31 cellular contexts compared by ENCODE assay signal in the genomic region with DNA sequence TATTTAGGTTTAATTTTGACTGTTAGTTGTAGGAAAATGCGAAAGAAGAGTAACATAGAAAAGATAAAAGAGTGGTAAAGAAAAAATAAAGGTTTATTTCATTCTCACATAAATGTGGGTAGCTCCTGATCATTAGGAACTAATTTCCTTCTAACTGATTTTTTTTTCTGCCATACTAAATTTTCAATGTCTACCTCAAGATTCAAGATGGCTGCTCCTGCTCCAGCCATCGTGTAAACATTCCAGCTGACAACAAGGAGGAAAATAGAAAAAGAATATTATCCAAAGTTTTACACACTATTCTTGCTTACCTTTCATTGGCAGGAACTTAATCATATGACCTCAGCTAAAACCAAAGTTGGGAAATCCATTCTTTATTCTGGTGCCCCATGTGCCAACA.
DNase-seq lines count a peak whose midpoint lies in the region; ATAC-seq, FAIRE-seq and TF ChIP-seq lines count a peak whose summit lies in the region.
"Had no signal": no experiment of that assay in that cellular context is flagged by ENCODE, and none has a peak within 500 bp of the region (broad histone marks: within the 10 kb centered on the region; RNA-seq: fewer than 3 reads in every experiment).

No MANE protein-coding gene starts in this region.

- no peak for TF ChIP-seq EP300 in K562 (IDR thresholded peaks at IDR 0.05; ENCODE audit: low read length)
- TF ChIP-seq EP300 in H1 (IDR thresholded peaks at IDR 0.05; ENCODE audit: borderline replicate concordance in 1 of 2, low read depth in 2 of 2, low read length in 2 of 2) = no peak

- no peaks in the 10 kb centered on the region for H3K79me2 ChIP-seq in K562 (ENCODE audit: control insufficient read depth, insufficient read depth, low read length)
- no peaks in the 10 kb centered on the region for H3K79me2 ChIP-seq in H1 (ENCODE audit: control insufficient read depth in 1 of 2, insufficient read depth in 2 of 2, low read length in 2 of 2)

- H3K23me2 ChIP-seq in H1 (ENCODE audit: low read depth, low read length) = no peaks in the 10 kb centered on the region

- no peak overlapping the region for H4K5ac ChIP-seq in H1 (ENCODE audit: insufficient read length, low read depth, low read length)

- no peak overlapping the region for H3K4ac ChIP-seq in H1 (replicated peaks; ENCODE audit: insufficient read length, low read depth, low read length)

- CTCF ChIA-PET in K562 (lab: Yijun Ruan, JAX; ENCODE audit: low intra/inter-chr PET ratio) = no interaction called here
- CTCF ChIA-PET in H1 (lab: Charles Lee; ENCODE audit: partially characterized antibody) = no interaction called here

- POLR2A ChIA-PET in K562 (lab: Yijun Ruan, JAX) (no interaction called here), H1 (lab: Charles Lee; ENCODE audit: partially characterized antibody) (interaction anchor here (0.6 kb wide), 1 partner anchor 792 kb away, joined by 3 read pairs; no protein-coding TSS in a partner anchor)

- in situ Hi-C loops in K562 (cut with MboI) = no loop called here

- H3K4me2 ChIP-seq in K562 (ENCODE audit: insufficient read depth, low read length) (no peak overlapping the region), H1 (ENCODE audit: insufficient read depth in 1 of 2, low read depth in 2 of 2, low read length in 2 of 2) (no peak overlapping the region)
- H3K4me2 ChIP-seq: A549; BLaER1; BLaER1 treated with 17β-estradiol and CSF1 and Interleukin-3, amounts not matched to agents 10 nM and 100 nM had no signal

- no TSS peak for BruUV-seq in K562 (replicated peaks; lab: Mats Ljungman, UMichigan)

- H3K9me3 ChIP-seq in K562 (replicated peaks; ENCODE audit: control insufficient read depth, insufficient read depth, low read depth, low read length) (no peaks in the 10 kb centered on the region), H1 (ENCODE audit: insufficient read depth in 2 of 2, low read depth in 1 of 2, low read length in 1 of 2) (0 out of 4 replicates have a peak, but pooled peaks cover 0 to 2% of the 10 kb centered on the region in 2 experiments)
- H3K9me3 ChIP-seq: A549; BE2C; BLaER1; BLaER1 treated with 17β-estradiol and CSF1 and Interleukin-3, amounts not matched to agents 10 nM and 100 nM; Caco-2 had no signal

- no peak for DNase-seq in K562 (ENCODE audit: extremely low read depth in 1 of 4, low spot score in 3 of 4)
- DNase-seq in H1 (ENCODE audit: low read depth in 1 of 2, low spot score in 2 of 2) = no peak
- DNase-seq in HPDE6-E6E7 (ENCODE audit: extremely low spot score) = no peak
- DNase-seq in head of caudate nucleus = no peak
- DNase-seq: 8988T; ACHN; AML-193; BE2C; C1 segment of cervical spinal cord; Caco-2; Calu3; CD4-positive, alpha-beta memory T cell; CD4-positive, alpha-beta T cell; CD4-positive, CD25-positive, alpha-beta regulatory T cell; CD8-positive, alpha-beta memory T cell; CD8-positive, alpha-beta T cell; COR-L47; DMS 273 treated with DMSO at 0.1 percent for 48 hours; DMS153; DMS53; DMS79; DMS79 treated with DMSO at 0.1 percent for 48 hours; DND-41; EL had no signal

- H3K4me1 ChIP-seq in K562 (replicated peaks in 1 of 2; ENCODE audit: control insufficient read depth in 2 of 2, insufficient read depth in 2 of 2, low read length in 2 of 2) (no peaks in the 10 kb centered on the region), H1 (replicated peaks in 1 of 4; ENCODE audit: control insufficient read depth in 3 of 4, insufficient read depth in 4 of 4, low read length in 3 of 4) (no peaks in the 10 kb centered on the region)
- H3K4me1 ChIP-seq: A549; BE2C; BLaER1; BLaER1 treated with 17β-estradiol and CSF1 and Interleukin-3, amounts not matched to agents 10 nM and 100 nM; Caco-2 had no signal

- no peak overlapping the region for H2BK5ac ChIP-seq in H1 (ENCODE audit: low read depth, low read length)

- no peak overlapping the region for H3K14ac ChIP-seq in H1 (ENCODE audit: insufficient read length)

- no peaks in the 10 kb centered on the region for H3K36me3 ChIP-seq in K562 (ENCODE audit: control insufficient read depth, insufficient read depth, low read length)
- no peaks in the 10 kb centered on the region; a peak in 1 of 8 replicates for H3K36me3 ChIP-seq in H1 (ENCODE audit: control insufficient read depth in 2 of 4, insufficient read depth in 4 of 4, low read length in 3 of 4)
- H3K36me3 ChIP-seq: BE2C; BLaER1; BLaER1 treated with 17β-estradiol and CSF1 and Interleukin-3, amounts not matched to agents 10 nM and 100 nM had no signal

- H2AK5ac ChIP-seq in H1 (ENCODE audit: low read depth, low read length) = no peak overlapping the region

- no peak overlapping the region for H3K18ac ChIP-seq in H1 (ENCODE audit: extremely low read depth, low read length)

- H3K27ac ChIP-seq in K562 (ENCODE audit: extremely low read depth, low read depth, low read length) (no peak overlapping the region), H1 (ENCODE audit: low read depth, low read length) (no peak overlapping the region)
- H3K27ac ChIP-seq: 22Rv1; A549; BLaER1; BLaER1 treated with 17β-estradiol and CSF1 and Interleukin-3, amounts not matched to agents 10 nM and 100 nM; C4-2B had no signal

- 0% methylated on average over 2 of the region's 2 CpGs for WGBS in K562 (ENCODE audit: insufficient coverage, low coverage, missing lambda C conversion rate)
- 90 to 100% methylated on average over 1 to 2 of the region's 2 CpGs for WGBS in H1 (ENCODE audit: extremely low coverage in 1 of 2, insufficient coverage in 1 of 2, insufficient read length in 1 of 2, insufficient replicate concordance in 2 of 2, low coverage in 1 of 2, low lambda C conversion rate in 2 of 2, missing lambda C conversion rate in 1 of 2), 2 experiments

- no peaks in the 10 kb centered on the region for H3K9me1 ChIP-seq in K562 (ENCODE audit: control insufficient read depth, insufficient read depth, low read length)

- H2BK120ac ChIP-seq in H1 (replicated peaks; ENCODE audit: low read depth, low read length) = no peak overlapping the region

- H4K91ac ChIP-seq in H1 (replicated peaks; ENCODE audit: insufficient read length, low read length) = no peak overlapping the region

- no peaks in the 10 kb centered on the region for H3K27me3 ChIP-seq in K562 (ENCODE audit: control insufficient read depth in 2 of 2, insufficient read depth in 2 of 2, low read length in 2 of 2)
- H3K27me3 ChIP-seq in H1 (replicated peaks in 1 of 4; ENCODE audit: control insufficient read depth in 3 of 4, extremely low read depth in 1 of 4, insufficient read depth in 3 of 4, low read length in 3 of 4) = no peaks in the 10 kb centered on the region
- H3K27me3 ChIP-seq: BE2C; BLaER1; BLaER1 treated with 17β-estradiol and CSF1 and Interleukin-3, amounts not matched to agents 10 nM and 100 nM had no signal

- no peak overlapping the region for H2BK20ac ChIP-seq in H1 (ENCODE audit: low read length)

- no peaks in the 10 kb centered on the region for H4K20me1 ChIP-seq in K562 (replicated peaks; ENCODE audit: control insufficient read depth, insufficient read depth, low read length)
- H4K20me1 ChIP-seq in H1 (replicated peaks in 1 of 2; ENCODE audit: control insufficient read depth in 1 of 2, insufficient read depth in 2 of 2, low read length in 2 of 2) = no peaks in the 10 kb centered on the region
- H4K20me1 ChIP-seq: BLaER1; BLaER1 treated with 17β-estradiol and CSF1 and Interleukin-3, amounts not matched to agents 10 nM and 100 nM had no signal

- H4K8ac ChIP-seq in H1 (ENCODE audit: extremely low read depth, insufficient read depth, low read length) = no peak overlapping the region

- FAIRE-seq in K562 (lab: Jason Lieb, UNC) (no peak), H1 (lab: Jason Lieb, UNC) (no peak)
- FAIRE-seq: A204.1, A549, D721Med had no signal

- TF ChIP-seq CTCF in K562 (IDR thresholded peaks at IDR 0.05 in 2 of 3, conservative IDR thresholded peaks at IDR 0.05 in 1 of 3; ENCODE audit: insufficient read depth in 2 of 3, low read depth in 1 of 3, low read length in 3 of 3) = no peak
- TF ChIP-seq CTCF in H1 (IDR thresholded peaks at IDR 0.05; ENCODE audit: control extremely low read depth in 1 of 3, insufficient read depth in 1 of 3, low read depth in 1 of 3, low read length in 3 of 3) = no peak

- H3K4me3 ChIP-seq in K562 (no peak overlapping the region), H1 (ENCODE audit: extremely low read depth in 1 of 4, insufficient read depth in 2 of 4, low read depth in 3 of 4, low read length in 4 of 4) (no peak overlapping the region)
- H3K4me3 ChIP-seq: A549; BLaER1; BLaER1 treated with 17β-estradiol and CSF1 and Interleukin-3, amounts not matched to agents 10 nM and 100 nM had no signal

- ATAC-seq in K562 = no peak
- ATAC-seq: A549; CD8-positive, alpha-beta T cell had no signal

- H3K23ac ChIP-seq in H1 (ENCODE audit: insufficient read length) = no peak overlapping the region

- H3K79me1 ChIP-seq in H1 (ENCODE audit: low read depth, low read length) = no peaks in the 10 kb centered on the region

- H2AFZ ChIP-seq in K562 (ENCODE audit: low read depth, low read length) (no peak overlapping the region), H1 (ENCODE audit: low read length) (no peak overlapping the region)

- H2BK15ac ChIP-seq in H1 (ENCODE audit: low read length) = no peak overlapping the region

- TF ChIP-seq RAD21 in K562 (CRISPR knock-in tag; conservative IDR thresholded peaks at IDR 0.05 in 1 of 2, IDR thresholded peaks at IDR 0.05 in 1 of 2) (no peak), H1 (IDR thresholded peaks at IDR 0.05 in 1 of 2, conservative IDR thresholded peaks at IDR 0.05 in 1 of 2; ENCODE audit: low read depth in 2 of 2, low read length in 2 of 2) (no peak)

- H3K56ac ChIP-seq in H1 (replicated peaks; ENCODE audit: insufficient read length, low read depth, low read length) = no peak overlapping the region

- TF ChIP-seq POLR2A in K562 (conservative IDR thresholded peaks at IDR 0.05) = no peak
- no peak for TF ChIP-seq POLR2A in H1 (IDR thresholded peaks at IDR 0.05; ENCODE audit: control extremely low read depth in 1 of 2, low read depth in 2 of 2, low read length in 2 of 2)

- no peak overlapping the region for H2BK12ac ChIP-seq in H1 (ENCODE audit: low read depth, low read length)

- H3K9ac ChIP-seq in K562 (ENCODE audit: insufficient read depth in 1 of 2, low read depth in 2 of 2, low read length in 2 of 2) (no peak overlapping the region), H1 (replicated peaks in 1 of 4; ENCODE audit: extremely low read depth in 1 of 4, low read depth in 3 of 4, low read length in 3 of 4) (no peak overlapping the region)
- H3K9ac ChIP-seq: BLaER1; BLaER1 treated with 17β-estradiol and CSF1 and Interleukin-3, amounts not matched to agents 10 nM and 100 nM had no signal

- intact Hi-C loops in K562 (cut with micrococcal nuclease) (no loop called here), head of caudate nucleus (cut with DNase I) (no loop called here)

TF ChIP-seq in K562, 482 proteins besides CTCF, POLR2A, EP300 and RAD21:
- TF ChIP-seq RBM25 (IDR thresholded peaks at IDR 0.05; ENCODE audit: low read depth, low read length, severe bottlenecking) = peak; percentile 94
- no peak for TF ChIP-seq ZNF146 (CRISPR knock-in tag; IDR thresholded peaks at IDR 0.05; ENCODE audit: unreplicated experiment)

TF ChIP-seq in H1, 55 proteins besides CTCF, POLR2A, EP300 and RAD21:
- TF ChIP-seq SIX5 (IDR thresholded peaks at IDR 0.05; ENCODE audit: low read depth, low read length) = no peak
- TF ChIP-seq KDM1A (IDR thresholded peaks at IDR 0.05; ENCODE audit: borderline replicate concordance, low read length) = peak; percentile 48; the same call in 1 of the 2 replicates
